8 cellular contexts compared by ENCODE assay signal in the genomic region with DNA sequence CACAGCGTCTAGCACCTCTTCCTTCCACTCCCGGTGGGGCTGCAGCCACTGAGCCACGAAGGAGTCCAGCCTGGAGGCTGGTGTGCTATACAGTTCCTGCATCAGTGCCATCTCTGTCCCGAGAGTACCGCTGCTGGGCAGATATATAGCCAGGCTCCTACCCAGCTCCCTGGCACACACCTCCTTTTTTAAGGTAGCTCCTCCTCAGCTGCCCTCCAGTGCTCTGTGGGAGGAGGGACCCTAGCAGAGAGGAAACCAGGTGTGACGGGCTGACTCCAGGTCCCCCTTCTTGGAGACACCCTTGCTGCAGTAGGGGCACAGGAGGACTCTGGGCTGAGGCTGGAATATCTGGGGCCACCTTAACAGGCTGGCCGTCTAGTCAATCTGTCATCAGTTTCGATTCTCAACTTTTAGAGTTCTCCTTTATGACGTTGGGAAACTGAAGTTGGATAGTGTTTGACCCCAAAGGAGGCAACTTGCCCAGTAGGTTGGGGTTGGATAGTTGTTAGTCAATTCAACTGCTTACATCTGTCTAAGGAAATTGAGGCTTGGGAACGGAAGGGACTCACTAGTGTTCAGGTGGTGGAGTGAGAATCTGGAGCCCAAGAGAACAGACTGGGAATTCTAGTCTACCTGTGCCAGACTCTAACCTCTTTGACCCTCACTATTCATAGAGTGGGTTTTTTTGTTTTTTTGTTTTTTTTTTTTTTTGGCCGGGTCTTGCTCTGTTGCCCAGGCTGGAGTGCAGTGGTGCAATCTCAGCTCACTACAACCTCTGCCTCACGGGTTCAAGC. TPM values are rescaled to one million over a fixed set of nuclear protein-coding genes. Genes with fewer than 3 reads are reported as not detected.
A peak's percentile ranks its signal among the peaks of the same experiment; 100 is the strongest.
DNase-seq lines count a peak whose midpoint lies in the region; ATAC-seq and TF ChIP-seq lines count a peak whose summit lies in the region.

A gene with protein sequence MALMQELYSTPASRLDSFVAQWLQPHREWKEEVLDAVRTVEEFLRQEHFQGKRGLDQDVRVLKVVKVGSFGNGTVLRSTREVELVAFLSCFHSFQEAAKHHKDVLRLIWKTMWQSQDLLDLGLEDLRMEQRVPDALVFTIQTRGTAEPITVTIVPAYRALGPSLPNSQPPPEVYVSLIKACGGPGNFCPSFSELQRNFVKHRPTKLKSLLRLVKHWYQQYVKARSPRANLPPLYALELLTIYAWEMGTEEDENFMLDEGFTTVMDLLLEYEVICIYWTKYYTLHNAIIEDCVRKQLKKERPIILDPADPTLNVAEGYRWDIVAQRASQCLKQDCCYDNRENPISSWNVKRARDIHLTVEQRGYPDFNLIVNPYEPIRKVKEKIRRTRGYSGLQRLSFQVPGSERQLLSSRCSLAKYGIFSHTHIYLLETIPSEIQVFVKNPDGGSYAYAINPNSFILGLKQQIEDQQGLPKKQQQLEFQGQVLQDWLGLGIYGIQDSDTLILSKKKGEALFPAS (minus strand): TSS at position 386 of the 794 bp plus-strand sequence. CDS start 275 bp downstream, at position 111.

- TF ChIP-seq CTCF in fibroblast of pulmonary artery (IDR thresholded peaks at IDR 0.05; ENCODE audit: low read length, missing control alignments), result no peak

- H3K9me3 ChIP-seq in CD8-positive, alpha-beta memory T cell (ENCODE audit: low read length), result no peaks in the 10 kb centered on the region

- peak within 1 kb of the TSS; percentile 92 for H3K4me3 ChIP-seq in CD8-positive, alpha-beta memory T cell (ENCODE audit: low read length)
- H3K4me3 ChIP-seq in fibroblast of pulmonary artery (replicated peaks; ENCODE audit: low read depth, low read length), result peak within 1 kb of the TSS; percentile 35

- H3K4me1 ChIP-seq in CD8-positive, alpha-beta memory T cell (ENCODE audit: insufficient read depth, low read length), result peaks cover 44% of the 10 kb centered on the region

- ATAC-seq in GM21528 (IDR thresholded peaks at IDR 0.05; ENCODE audit: low FRiP score, unreplicated experiment) (peak; percentile 77), sciatic nerve (peak; percentile 74)

- H3K27ac ChIP-seq in CD8-positive, alpha-beta memory T cell (ENCODE audit: low read depth, low read length), result peak within 1 kb of the TSS; percentile 75

- peak within 1 kb of the TSS; percentile 89 to 99 (median 98) for H3K27ac Mint-ChIP-seq in CD8-positive, alpha-beta memory T cell

- H3K4me1 Mint-ChIP-seq in CD8-positive, alpha-beta memory T cell, result peaks cover 40 to 47% (median 46%) of the 10 kb centered on the region in 3 donors

- CTCF ChIA-PET in CD8-positive, alpha-beta memory T cell (lab: Charles Lee), result interaction anchor here (1.2 to 1.6 kb wide), 4 partner anchors 12 to 54 kb away, joined by 3 to 6 read pairs (median 4); no protein-coding TSS in a partner anchor

- peak within 1 kb of the TSS; percentile 96 to 99 (median 98) for H3K4me3 Mint-ChIP-seq in CD8-positive, alpha-beta memory T cell

- intact Hi-C loops in sciatic nerve (cut with DNase I), result no loop called here

- DNase-seq in CD8-positive, alpha-beta memory T cell, result peak; percentile 52 to 75 (median 61)
- DNase-seq in LoVo (ENCODE audit: low spot score) (peak; percentile 75), activated T-cell treated with anti-CD3 and anti-CD28 coated beads for 1 hour (ENCODE audit: low read depth) (peak; percentile 57), fibroblast of pulmonary artery (ENCODE audit: low read depth) (peak; percentile 57), sciatic nerve (ENCODE audit: low spot score) (peak; percentile 59), NCI-H345 treated with DMSO at 0.1 percent for 48 hours (lab: John Stamatoyannopoulos, UW; ENCODE audit: unreplicated experiment) (no peak), NCI-H2107 (lab: John Stamatoyannopoulos, UW) (no peak)

- H3K27me3 ChIP-seq in CD8-positive, alpha-beta memory T cell (ENCODE audit: insufficient read depth, low read length, poor library complexity, severe bottlenecking), result no peaks in the 10 kb centered on the region

- no peaks in the 10 kb centered on the region for H3K9me3 Mint-ChIP-seq in CD8-positive, alpha-beta memory T cell

- no peaks in the 10 kb centered on the region for H3K36me3 ChIP-seq in CD8-positive, alpha-beta memory T cell (ENCODE audit: insufficient read depth, low read length)

- H3K27me3 Mint-ChIP-seq in CD8-positive, alpha-beta memory T cell, result peaks cover 0 to 3% of the 10 kb centered on the region in 2 donors

- peaks cover 0 to 21% (median 2%) of the 10 kb centered on the region in 3 donors for H3K36me3 Mint-ChIP-seq in CD8-positive, alpha-beta memory T cell

- POLR2A ChIA-PET in CD8-positive, alpha-beta memory T cell (lab: Charles Lee), result interaction anchor here (0.6 to 1.0 kb wide), 2 partner anchors 25 to 564 kb away, joined by 3 to 4 read pairs; no protein-coding TSS in a partner anchor

RNA-seq across cellular contexts. Expression of the gene that starts here (rescaled TPM):
- 1 to 10 TPM; 4.0 to 4.3 TPM for total RNA-seq in CD8-positive, alpha-beta memory T cell
- polyA plus RNA-seq in CD8-positive, alpha-beta memory T cell, result 21.2 TPM
- total RNA-seq in sciatic nerve, result 1.3 TPM

Comparison
In these comparisons a context has a peak if more than half of its experiments do, and no peak if none do; other contexts are left out.
1. DNase-seq: peak in CD8-positive, alpha-beta memory T cell (5 of 5), LoVo (single experiment), activated T-cell treated with anti-CD3 and anti-CD28 coated beads for 1 hour (single experiment), fibroblast of pulmonary artery (single experiment) and sciatic nerve (single experiment); none in NCI-H345 treated with DMSO at 0.1 percent for 48 hours (single experiment) and NCI-H2107 (single experiment).